In the genomic region with DNA sequence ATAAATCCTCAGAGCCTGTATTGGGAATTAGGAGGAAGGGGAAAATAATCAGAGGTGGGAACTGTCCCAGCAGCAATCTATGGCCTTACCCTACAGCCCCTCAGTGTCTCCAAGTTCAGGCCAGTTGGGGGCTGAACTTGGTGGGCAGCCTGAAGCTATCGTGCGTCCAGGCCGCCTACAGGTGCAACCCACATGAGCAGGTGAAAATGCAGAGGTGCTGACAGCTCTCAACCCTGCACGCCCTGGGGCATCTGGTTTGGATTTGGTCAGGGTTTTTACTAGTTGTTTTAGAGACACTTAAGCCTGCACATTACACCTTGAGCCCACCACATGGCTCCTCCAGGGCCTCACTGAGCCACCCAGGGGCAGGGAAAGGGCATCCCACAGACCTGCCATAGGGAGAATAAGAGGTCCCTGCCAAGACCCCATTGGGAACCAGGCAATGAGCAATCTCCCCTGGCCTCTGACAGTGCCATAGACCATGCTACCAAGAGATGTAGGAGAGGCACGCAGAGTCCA, we compare ENCODE assay signal across 24 cellular contexts.
"Had no signal": no experiment of that assay in that cellular context is flagged by ENCODE, and none has a peak within 500 bp of the region (broad histone marks: within the 10 kb centered on the region; RNA-seq: fewer than 3 reads in every experiment).

No MANE protein-coding gene starts in this region.

- H3K9me3 ChIP-seq: left lung, lower lobe of right lung, ovary, right atrium auricular region, right lobe of liver, stomach, thoracic aorta, tibial artery, upper lobe of right lung had no signal

- H3K4me1 ChIP-seq: left lung, lower lobe of right lung, right atrium auricular region, stomach, upper lobe of right lung had no signal

- H3K4me3 ChIP-seq: left lung, lower lobe of right lung, ovary, right atrium auricular region, right lobe of liver, stomach, thoracic aorta, tibial artery, upper lobe of right lung had no signal

- H3K36me3 ChIP-seq: left lung, lower lobe of right lung, ovary, right atrium auricular region, right lobe of liver, stomach, thoracic aorta, tibial artery, upper lobe of right lung had no signal

- ATAC-seq: left colon; left lung; lower lobe of right lung; natural killer cell; right lobe of liver; stimulated activated memory B cell treated with anti-CD40 and anti-IgM and Interleukin-4, amounts not matched to agents 10 μg/mL and 1 μg/mL and 100 μg/mL, for 72 hours; upper lobe of right lung had no signal

- DNase-seq: hypothalamus; immature natural killer cell; kidney; left lung; lower lobe of right lung; mesenchymal stem cell; naive B cell; natural killer cell; ovary; right lobe of liver; small intestine; stimulated activated CD4-positive, alpha-beta T cell treated with anti-CD3 and anti-CD28 coated beads, Interleukin-1b, Interleukin-23, amount 100 ng/mL, for 48 hours; stimulated activated CD4-positive, alpha-beta T cell treated with anti-CD3 and anti-CD28 coated beads, Interleukin-2, amount 100 ng/mL, for 48 hours; stimulated activated CD4-positive, alpha-beta T cell treated with anti-CD3 and anti-CD28 coated beads, Interleukin-4, amount 100 ng/mL, for 4 hours; stimulated activated CD8-positive, alpha-beta memory T cell treated with anti-CD3 and anti-CD28 coated beads, Interleukin-4, amount 100 ng/mL, for 48 hours; stimulated activated naive CD4-positive, alpha-beta T cell treated with Interleukin-2 at 50 U/mL for 16 hours; stomach; trophoblast cell had no signal

- H3K27ac ChIP-seq: left lung, lower lobe of right lung, ovary, right atrium auricular region, right lobe of liver, stomach, thoracic aorta, tibial artery, upper lobe of right lung had no signal

- H3K27me3 ChIP-seq: left lung, ovary, right atrium auricular region, right lobe of liver, stomach, tibial artery, upper lobe of right lung had no signal
